Comparison of ENCODE assay signal across 15 cellular contexts in the genomic region with DNA sequence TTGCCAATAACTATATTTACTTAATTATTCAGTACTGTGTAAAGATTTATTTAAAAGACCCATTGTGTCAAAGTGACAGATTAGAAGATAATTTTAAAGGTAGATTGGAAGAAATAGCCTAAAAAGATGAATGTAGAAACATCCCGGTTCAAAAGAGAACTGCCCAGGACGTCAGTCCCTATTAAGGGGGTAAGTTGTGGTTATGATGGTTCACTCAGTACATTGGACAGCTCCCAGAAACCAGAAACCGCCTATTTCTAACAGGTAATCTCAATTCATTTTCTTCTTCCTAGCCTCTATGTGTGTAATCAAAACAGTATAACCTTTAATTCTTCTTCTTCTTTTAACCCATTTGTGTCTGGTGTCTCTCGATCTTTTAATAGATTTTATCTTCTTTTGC. TPM values are rescaled to one million over a fixed set of nuclear protein-coding genes. Genes with fewer than 3 reads are reported as not detected.
DNase-seq lines count a peak whose midpoint lies in the region; ATAC-seq and TF ChIP-seq lines count a peak whose summit lies in the region.
"Had no signal": no experiment of that assay in that cellular context is flagged by ENCODE, and none has a peak within 500 bp of the region (broad histone marks: within the 10 kb centered on the region; RNA-seq: fewer than 3 reads in every experiment).

No MANE protein-coding gene starts in this region.

- H4K20me1 ChIP-seq in GM23248 (ENCODE audit: insufficient read depth): no peaks in the 10 kb centered on the region

- H3K36me3 ChIP-seq in GM23248 (ENCODE audit: low read depth): no peaks in the 10 kb centered on the region
- H3K36me3 ChIP-seq: gastroesophageal sphincter had no signal

- WGBS in GM23248 (ENCODE audit: low coverage in 1 of 2, low lambda C conversion rate in 2 of 2, missing lambda C conversion rate in 2 of 2), 2 experiments: 22 to 33% methylated on average over 4 of the region's 4 CpGs

- no peaks in the 10 kb centered on the region for H3K27me3 ChIP-seq in GM23248 (replicated peaks; ENCODE audit: insufficient read depth)

- no peak overlapping the region for H3K9ac ChIP-seq in GM23248

- no peak overlapping the region for H2AFZ ChIP-seq in GM23248

- H3F3A ChIP-seq in GM23248 (ENCODE audit: insufficient read depth): no peaks in the 10 kb centered on the region

- no peaks in the 10 kb centered on the region for H3K9me3 ChIP-seq in GM23248 (ENCODE audit: low read depth)
- H3K9me3 ChIP-seq: gastroesophageal sphincter had no signal

- no peaks in the 10 kb centered on the region; the same call in 1 of the 2 replicates for H3K9me2 ChIP-seq in GM23248 (ENCODE audit: insufficient read depth)

- ATAC-seq in GM21529 (IDR thresholded peaks at IDR 0.05; ENCODE audit: unreplicated experiment) (no peak), GM21390 (IDR thresholded peaks at IDR 0.05; ENCODE audit: unreplicated experiment) (no peak)
- ATAC-seq: gastroesophageal sphincter, sciatic nerve, WTC11 had no signal

- no peak overlapping the region for H3K4me2 ChIP-seq in GM23248 (ENCODE audit: unreplicated experiment)

- no peaks in the 10 kb centered on the region for H3K79me2 ChIP-seq in GM23248 (ENCODE audit: insufficient read depth)

- DNase-seq in GM23248 (peak; percentile 37), NAMALWA (ENCODE audit: low spot score) (peak; percentile 33), cardiac fibroblast (ENCODE audit: low read depth in 2 of 2) (peak; percentile 44 to 52), lung microvascular endothelial cell (ENCODE audit: low read depth in 2 of 2) (peak; percentile 3 to 4), GF-D8 (lab: John Stamatoyannopoulos, UW) (no peak), SK-N-DZ (ENCODE audit: low spot score) (no peak)
- DNase-seq: CD4-positive, CD25-positive, alpha-beta regulatory T cell; NCI-H2029 treated with DMSO at 0.1 percent for 48 hours had no signal

- no peaks in the 10 kb centered on the region for H3K4me1 ChIP-seq in GM23248 (ENCODE audit: insufficient read depth)

- H3K27ac ChIP-seq in GM23248: no peak overlapping the region
- H3K27ac ChIP-seq: gastroesophageal sphincter had no signal

- H3K4me3 ChIP-seq in GM23248: no peak overlapping the region
- no peak overlapping the region for H3K4me3 ChIP-seq in cardiac fibroblast (replicated peaks in 1 of 2; ENCODE audit: low read depth in 2 of 2, low read length in 2 of 2)
- H3K4me3 ChIP-seq: gastroesophageal sphincter had no signal

- in situ Hi-C loops in GM23248 (cut with MboI): no loop called here

- no peak for TF ChIP-seq CTCF in cardiac fibroblast (IDR thresholded peaks at IDR 0.05; ENCODE audit: low read depth, low read length)

RNA-seq across cellular contexts. Expression of a gene that starts 1.5 kb away (rescaled TPM):
- total RNA-seq in GM23248 (2014; rRNA removed; shearing (Covaris generic)): not detected in 2 replicates
- polyA plus RNA-seq in GM23248 (2016; fragmentation: Nextera tagmentation; extraction: Ambion mirVana): not detected in 2 replicates
- not detected in 2 replicates for total RNA-seq in lung microvascular endothelial cell
- not detected in 2 replicates for polyA plus RNA-seq in SK-N-DZ (2014; cell fraction: cytosol; rRNA removed)
- polyA plus RNA-seq in SK-N-DZ (2014; cell fraction: nucleus; rRNA removed): not detected in 2 replicates
- total RNA-seq: activated T-helper 1 cell treated with anti-CD3 and anti-CD28 coated beads, Interleukin-12 subunit alpha, Interleukin-12 subunit beta, Interleukin-2, Interleukin-4 antibody, amounts not matched to agents 30 ng/mL and 10 ng/mL and 1 ng/mL, durations not matched to agents 14 hours and 24 hours and 36 hours; CD4-positive, CD25-positive, alpha-beta regulatory T cell; gastroesophageal sphincter; mononuclear cell; sciatic nerve; WTC11 had no signal
- polyA plus RNA-seq: CD4-positive, CD25-positive, alpha-beta regulatory T cell had no signal

RNA-seq across cellular contexts. Expression of a gene that starts 29.3 kb away (rescaled TPM):
- 45.7 and 47.8 TPM in 2 replicates for total RNA-seq in GM23248 (2014; rRNA removed; shearing (Covaris generic))
- 17.2 and 17.5 TPM in 2 replicates for polyA plus RNA-seq in GM23248 (2016; fragmentation: Nextera tagmentation; extraction: Ambion mirVana)
- total RNA-seq in lung microvascular endothelial cell: 0.44 TPM in 1 of 2 replicates, not detected in the other
- polyA plus RNA-seq in SK-N-DZ (2014; cell fraction: cytosol; rRNA removed): 129 and 138 TPM in 2 replicates
- 102 and 142 TPM in 2 replicates for polyA plus RNA-seq in SK-N-DZ (2014; cell fraction: nucleus; rRNA removed)
- total RNA-seq: mononuclear cell, WTC11 had no signal
- polyA plus RNA-seq: CD4-positive, CD25-positive, alpha-beta regulatory T cell had no signal

Comparison
In these comparisons a context has a peak if more than half of its experiments do, and no peak if none do; other contexts are left out.
1. DNase-seq: peak in GM23248 (single experiment), NAMALWA (single experiment), cardiac fibroblast (2 of 2) and lung microvascular endothelial cell (2 of 2); none in GF-D8 (single experiment) and SK-N-DZ (single experiment).
2. RNA of a gene that starts 29.3 kb away (total RNA-seq): 45.7 to 47.8 TPM in GM23248; 0.44 TPM in lung microvascular endothelial cell; every median in the first group is over 10 times any median in the second.